Comparison of ENCODE assay signal across 16 cellular contexts in genomic region chr6:119157495-119157827, GRCh38.
"Had no signal": no experiment of that assay in that cellular context is flagged by ENCODE, and none has a peak within 500 bp of the region (broad histone marks: within the 10 kb centered on the region; RNA-seq: fewer than 3 reads in every experiment).

No MANE protein-coding gene starts in this region.

- H3K27ac ChIP-seq: gastrocnemius medialis had no signal

- H3K36me3 ChIP-seq: esophagus squamous epithelium, gastrocnemius medialis, heart right ventricle, stomach had no signal

- H3K4me3 ChIP-seq: dorsolateral prefrontal cortex, esophagus squamous epithelium, gastrocnemius medialis, heart right ventricle, mucosa of descending colon, stomach had no signal

- DNase-seq: cortex of kidney; dorsolateral prefrontal cortex; effector CD8-positive, alpha-beta T cell; esophagus squamous epithelium; gastrocnemius medialis; heart right ventricle; hypothalamus; kidney glomerular epithelial cell; mucosa of descending colon; naive thymus-derived CD8-positive, alpha-beta T cell; small intestine; stimulated activated CD4-positive, alpha-beta T cell treated with anti-CD3 and anti-CD28 coated beads, Interleukin-12 subunit alpha, Interleukin-12 subunit beta, amount 100 ng/mL, for 4 hours; stimulated activated naive CD4-positive, alpha-beta T cell; stomach; trophoblast cell had no signal

- H3K4me1 ChIP-seq: gastrocnemius medialis had no signal

- ATAC-seq: gastrocnemius medialis; left lobe of liver; naive thymus-derived CD8-positive, alpha-beta T cell had no signal

- H3K27me3 ChIP-seq: esophagus squamous epithelium, gastrocnemius medialis, heart right ventricle, stomach had no signal

- H3K9me3 ChIP-seq: esophagus squamous epithelium, gastrocnemius medialis, heart right ventricle, mucosa of descending colon, stomach had no signal
